In the genomic region with DNA sequence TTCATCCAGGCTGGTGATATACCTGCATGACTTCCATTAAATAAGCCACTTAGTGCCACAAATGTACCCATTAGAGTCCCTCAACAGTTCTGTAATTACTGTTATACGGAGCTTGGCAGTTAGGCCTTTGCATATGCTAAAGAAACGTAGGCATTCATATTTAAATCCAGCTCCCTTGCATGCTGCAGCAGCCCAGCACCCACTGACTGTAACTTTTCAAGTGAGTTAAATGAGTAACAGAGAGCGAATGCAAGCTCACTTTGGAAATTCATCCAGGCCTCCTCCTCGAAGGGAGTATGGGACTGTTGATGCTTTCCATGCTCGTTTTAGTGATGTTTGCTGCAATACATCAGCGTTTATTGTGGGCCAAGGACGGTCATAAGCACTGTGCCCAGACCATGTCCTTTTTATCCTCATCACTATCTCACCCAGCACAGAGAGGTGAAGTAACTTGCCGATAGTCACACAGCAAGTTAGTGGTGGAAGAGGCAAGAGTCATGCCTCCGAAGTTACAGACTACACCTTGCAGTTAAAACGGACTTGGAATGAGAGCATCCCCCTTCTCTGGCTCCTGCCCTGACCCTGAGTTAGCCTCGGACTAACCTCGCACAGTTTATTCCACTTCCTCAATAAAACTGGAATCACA, we compare ENCODE assay signal across 1 cellular context.
TF ChIP-seq lines count a peak whose summit lies in the region.

No MANE protein-coding gene starts in this region.

TF ChIP-seq in H1, 55 proteins besides CTCF, POLR2A, EP300 and RAD21:
- TF ChIP-seq RBBP5 (IDR thresholded peaks at IDR 0.05; ENCODE audit: borderline replicate concordance, low read depth, low read length), result no peak
- no peak for TF ChIP-seq GTF2F1 (IDR thresholded peaks at IDR 0.05; ENCODE audit: borderline replicate concordance, low read depth, low read length)
- no peak for TF ChIP-seq SIN3A (conservative IDR thresholded peaks at IDR 0.05 in 1 of 2, IDR thresholded peaks at IDR 0.05 in 1 of 2; ENCODE audit: low read depth in 1 of 2, low read length in 2 of 2)
- TF ChIP-seq CHD7 (IDR thresholded peaks at IDR 0.05; ENCODE audit: insufficient replicate concordance, low read length), result no peak
- no peak for TF ChIP-seq YY1 (IDR thresholded peaks at IDR 0.05; ENCODE audit: low read depth, low read length)
- no peak for TF ChIP-seq NRF1 (IDR thresholded peaks at IDR 0.05; ENCODE audit: low read depth, low read length)
- no peak for TF ChIP-seq SUZ12 (IDR thresholded peaks at IDR 0.05; ENCODE audit: low read length)
- no peak for TF ChIP-seq SIX5 (IDR thresholded peaks at IDR 0.05; ENCODE audit: low read depth, low read length)
- no peak for TF ChIP-seq TEAD4 (IDR thresholded peaks at IDR 0.05; ENCODE audit: low read depth, low read length)
- no peak for TF ChIP-seq JUND (IDR thresholded peaks at IDR 0.05; ENCODE audit: low read length)
- no peak for TF ChIP-seq ATF3 (IDR thresholded peaks at IDR 0.05; ENCODE audit: insufficient read depth, low read depth, low read length)
- TF ChIP-seq EGR1 (IDR thresholded peaks at IDR 0.05; ENCODE audit: borderline replicate concordance, low read depth, low read length), result 0 out of 2 replicates have a peak, but pooled peaks have one; percentile 47
- TF ChIP-seq HDAC6 (IDR thresholded peaks at IDR 0.05; ENCODE audit: low read depth, low read length), result no peak
- no peak for TF ChIP-seq ZNF274 (IDR thresholded peaks at IDR 0.05; ENCODE audit: borderline replicate concordance, extremely low read depth, low read length)
- TF ChIP-seq CEBPB (IDR thresholded peaks at IDR 0.05; ENCODE audit: low read depth, low read length), result no peak
- peak; percentile 63; the same call in 1 of the 2 replicates for TF ChIP-seq POU5F1 (IDR thresholded peaks at IDR 0.05; ENCODE audit: low read depth, low read length)
- no peak for TF ChIP-seq SIRT6 (IDR thresholded peaks at IDR 0.05; ENCODE audit: low read length)
- TF ChIP-seq SAP30 (IDR thresholded peaks at IDR 0.05; ENCODE audit: insufficient read depth, insufficient replicate concordance, low read length), result no peak
- TF ChIP-seq, protein P1, sequence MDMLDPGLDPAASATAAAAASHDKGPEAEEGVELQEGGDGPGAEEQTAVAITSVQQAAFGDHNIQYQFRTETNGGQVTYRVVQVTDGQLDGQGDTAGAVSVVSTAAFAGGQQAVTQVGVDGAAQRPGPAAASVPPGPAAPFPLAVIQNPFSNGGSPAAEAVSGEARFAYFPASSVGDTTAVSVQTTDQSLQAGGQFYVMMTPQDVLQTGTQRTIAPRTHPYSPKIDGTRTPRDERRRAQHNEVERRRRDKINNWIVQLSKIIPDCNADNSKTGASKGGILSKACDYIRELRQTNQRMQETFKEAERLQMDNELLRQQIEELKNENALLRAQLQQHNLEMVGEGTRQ (IDR thresholded peaks at IDR 0.05; ENCODE audit: low read length), result no peak
- TF ChIP-seq MAX (IDR thresholded peaks at IDR 0.05), result peak; percentile 8; the same call in 1 of the 2 replicates
- TF ChIP-seq TBP (IDR thresholded peaks at IDR 0.05; ENCODE audit: low read depth, low read length), result no peak
- no peak for TF ChIP-seq MAFK (IDR thresholded peaks at IDR 0.05; ENCODE audit: low read depth, low read length)
- TF ChIP-seq SP1 (IDR thresholded peaks at IDR 0.05; ENCODE audit: low read depth, low read length), result no peak
- TF ChIP-seq ASH2L (IDR thresholded peaks at IDR 0.05; ENCODE audit: low read length), result peak; percentile 45
- no peak for TF ChIP-seq NANOG (IDR thresholded peaks at IDR 0.05; ENCODE audit: insufficient read depth, low read depth, low read length, poor library complexity, severe bottlenecking)
- TF ChIP-seq POLR2AphosphoS5 (IDR thresholded peaks at IDR 0.05; ENCODE audit: low read depth, low read length), result no peak
- TF ChIP-seq RNF2 (IDR thresholded peaks at IDR 0.05; ENCODE audit: borderline replicate concordance, low read depth, low read length, missing control alignments, poor library complexity, severe bottlenecking), result no peak
- TF ChIP-seq CHD2 (IDR thresholded peaks at IDR 0.05; ENCODE audit: low read length), result no peak
- TF ChIP-seq, protein P2, sequence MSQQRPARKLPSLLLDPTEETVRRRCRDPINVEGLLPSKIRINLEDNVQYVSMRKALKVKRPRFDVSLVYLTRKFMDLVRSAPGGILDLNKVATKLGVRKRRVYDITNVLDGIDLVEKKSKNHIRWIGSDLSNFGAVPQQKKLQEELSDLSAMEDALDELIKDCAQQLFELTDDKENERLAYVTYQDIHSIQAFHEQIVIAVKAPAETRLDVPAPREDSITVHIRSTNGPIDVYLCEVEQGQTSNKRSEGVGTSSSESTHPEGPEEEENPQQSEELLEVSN (IDR thresholded peaks at IDR 0.05), result no peak
- no peak for TF ChIP-seq TAF1 (IDR thresholded peaks at IDR 0.05; ENCODE audit: low read depth, low read length)
- TF ChIP-seq CBX5 (IDR thresholded peaks at IDR 0.05; ENCODE audit: low read depth, low read length), result no peak
- TF ChIP-seq RXRA (IDR thresholded peaks at IDR 0.05; ENCODE audit: insufficient read depth, low read depth, low read length), result no peak
- TF ChIP-seq KDM1A (IDR thresholded peaks at IDR 0.05; ENCODE audit: borderline replicate concordance, low read length), result peak; percentile 100
- TF ChIP-seq JUN (IDR thresholded peaks at IDR 0.05; ENCODE audit: low read depth, low read length), result no peak
- TF ChIP-seq CHD1 (IDR thresholded peaks at IDR 0.05; ENCODE audit: low read depth, low read length), result no peak
- no peak for TF ChIP-seq EZH2 (IDR thresholded peaks at IDR 0.05; ENCODE audit: low read depth, low read length, severe bottlenecking)
- peak in 1 of 2 experiments; percentile 99; a peak in 1 of 4 replicates for TF ChIP-seq HDAC2 (IDR thresholded peaks at IDR 0.05; ENCODE audit: borderline replicate concordance in 1 of 2, low read depth in 2 of 2, low read length in 2 of 2)
- TF ChIP-seq TCF12 (IDR thresholded peaks at IDR 0.05; ENCODE audit: low read depth, low read length), result no peak
- no peak for TF ChIP-seq CBX8 (IDR thresholded peaks at IDR 0.05; ENCODE audit: borderline replicate concordance, low read depth, low read length)
- no peak for TF ChIP-seq KDM4A (IDR thresholded peaks at IDR 0.05; ENCODE audit: low read depth, low read length, severe bottlenecking)
- no peak for TF ChIP-seq PHF8 (conservative IDR thresholded peaks at IDR 0.05; ENCODE audit: low read depth, low read length)
